17 cellular contexts compared by ENCODE assay signal in the genomic region with DNA sequence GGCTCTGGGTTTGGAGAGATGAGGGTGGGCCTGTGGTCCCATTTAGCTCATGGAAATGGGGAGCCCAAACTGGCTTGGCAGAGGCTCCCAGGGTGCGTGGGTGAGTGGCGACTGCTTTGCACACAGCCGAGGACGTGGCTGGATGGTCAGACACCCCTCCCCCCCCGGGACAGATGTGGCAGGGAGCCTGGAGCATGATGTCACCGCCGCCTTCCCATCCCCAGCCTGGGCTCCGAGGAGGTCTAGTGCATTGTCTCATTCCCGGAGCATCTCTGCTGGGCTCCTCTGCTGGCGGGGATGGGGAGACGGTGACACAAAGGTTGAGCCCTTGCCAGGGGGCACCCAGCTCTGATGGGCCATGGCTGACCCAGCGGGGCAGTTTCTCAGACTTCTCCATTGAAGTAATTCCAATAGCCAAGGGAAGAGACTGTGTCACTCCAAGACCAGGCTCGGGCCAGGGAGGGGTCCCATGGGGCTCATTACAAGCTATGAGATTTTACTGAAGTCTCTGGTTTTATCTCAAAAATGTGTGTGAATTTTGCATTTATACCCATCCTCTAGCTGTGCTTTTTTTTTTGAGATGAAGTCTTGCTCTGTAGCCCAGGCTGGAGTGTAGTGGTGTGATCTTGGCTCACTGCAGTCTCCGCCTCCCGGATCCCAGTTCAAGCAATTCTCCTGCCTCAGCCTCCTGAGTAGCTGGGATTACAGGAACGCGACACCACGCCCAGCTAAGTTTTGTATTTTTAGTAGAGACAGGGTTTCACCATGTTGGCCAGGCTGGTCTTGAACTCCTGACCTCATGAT. TPM values are rescaled to one million over a fixed set of nuclear protein-coding genes. Genes with fewer than 3 reads are reported as not detected.
DNase-seq lines count a peak whose midpoint lies in the region; ATAC-seq, FAIRE-seq and TF ChIP-seq lines count a peak whose summit lies in the region.
"Had no signal": no experiment of that assay in that cellular context is flagged by ENCODE, and none has a peak within 500 bp of the region (broad histone marks: within the 10 kb centered on the region; RNA-seq: fewer than 3 reads in every experiment).

No MANE protein-coding gene starts in this region.

- no peak overlapping the region for H3K4me3 ChIP-seq in BE2C (ENCODE audit: low read depth, low read length)
- H3K4me3 ChIP-seq in astrocyte (ENCODE audit: insufficient read depth, low read depth, low read length) = no peak overlapping the region
- H3K4me3 ChIP-seq in right cardiac atrium (ENCODE audit: low read length) = no peak overlapping the region
- H3K4me3 ChIP-seq: tibial nerve had no signal

- H3K9me3 ChIP-seq in BE2C (no peaks in the 10 kb centered on the region), astrocyte (ENCODE audit: insufficient read depth, low read depth, low read length) (no peaks in the 10 kb centered on the region), right cardiac atrium (ENCODE audit: control insufficient read depth, low read length) (no peaks in the 10 kb centered on the region)
- H3K9me3 ChIP-seq: tibial nerve had no signal

- TF ChIP-seq CTCF in BE2C (IDR thresholded peaks at IDR 0.05; ENCODE audit: low read depth, low read length) (no peak), astrocyte (IDR thresholded peaks at IDR 0.05; ENCODE audit: insufficient read depth, low read depth, low read length) (no peak)

- no peak for FAIRE-seq in astrocyte (lab: Jason Lieb, UNC)

- H3K4me2 ChIP-seq in astrocyte (ENCODE audit: low read length) = peak overlapping the region; percentile 33

- H3K27me3 ChIP-seq in BE2C = no peaks in the 10 kb centered on the region
- H3K27me3 ChIP-seq in astrocyte (ENCODE audit: insufficient read depth, low read length) = no peaks in the 10 kb centered on the region
- no peaks in the 10 kb centered on the region for H3K27me3 ChIP-seq in right cardiac atrium (ENCODE audit: control insufficient read depth, insufficient read depth)
- H3K27me3 ChIP-seq: tibial nerve had no signal

- WGBS in right cardiac atrium = 40% methylated on average over 18 of the region's 18 CpGs

- H3K36me3 ChIP-seq in BE2C (no peaks in the 10 kb centered on the region), astrocyte (ENCODE audit: insufficient read depth, low read length) (no peaks in the 10 kb centered on the region)
- H3K36me3 ChIP-seq: tibial nerve had no signal

- H3K27ac Mint-ChIP-seq in astrocyte (ENCODE audit: unreplicated experiment) = peak overlapping the region; percentile 72
- H3K27ac Mint-ChIP-seq: activated CD4-positive, alpha-beta T cell treated with anti-CD3 and anti-CD28 coated beads, Interleukin-2, amount 10 ng/mL, durations not matched to agents 7 days and 5 days had no signal

- no peak overlapping the region for H2AFZ ChIP-seq in astrocyte (ENCODE audit: low read depth, low read length)

- ATAC-seq in right cardiac atrium = peak; percentile 79 to 81
- ATAC-seq in sciatic nerve = peak; percentile 76

- H3K27me3 Mint-ChIP-seq in astrocyte (ENCODE audit: low read depth, unreplicated experiment) = peaks cover 39% of the 10 kb centered on the region

- no peaks in the 10 kb centered on the region for H3K36me3 Mint-ChIP-seq in astrocyte (ENCODE audit: low read depth, unreplicated experiment)

- intact Hi-C loops in right cardiac atrium (cut with DNase I) = no loop called here
- intact Hi-C loops in sciatic nerve (cut with DNase I) = no loop called here

- H3K79me2 ChIP-seq in astrocyte (ENCODE audit: insufficient read depth, low read length) = no peaks in the 10 kb centered on the region

- no peaks in the 10 kb centered on the region for H4K20me1 ChIP-seq in astrocyte (ENCODE audit: insufficient read depth, low read length)

- H3K4me1 Mint-ChIP-seq in astrocyte (ENCODE audit: low read depth, unreplicated experiment) = peaks cover 24% of the 10 kb centered on the region
- H3K4me1 Mint-ChIP-seq: activated CD4-positive, alpha-beta T cell treated with anti-CD3 and anti-CD28 coated beads, Interleukin-2, amount 10 ng/mL, durations not matched to agents 7 days and 5 days had no signal

- H3K4me1 ChIP-seq in BE2C (peaks cover 10% of the 10 kb centered on the region), astrocyte (ENCODE audit: insufficient read depth, low read length) (peaks cover 2% of the 10 kb centered on the region), right cardiac atrium (ENCODE audit: control insufficient read depth, insufficient read depth, low read length) (no peaks in the 10 kb centered on the region)

- peak overlapping the region; percentile 27 for H3K4me3 Mint-ChIP-seq in astrocyte (ENCODE audit: unreplicated experiment)
- H3K4me3 Mint-ChIP-seq: activated CD4-positive, alpha-beta T cell treated with anti-CD3 and anti-CD28 coated beads, Interleukin-2, amount 10 ng/mL, durations not matched to agents 7 days and 5 days had no signal

- H3K9ac ChIP-seq in astrocyte (ENCODE audit: low read length) = no peak overlapping the region

- no peak overlapping the region for H3K27ac ChIP-seq in astrocyte (ENCODE audit: low read depth, low read length)
- no peak overlapping the region for H3K27ac ChIP-seq in right cardiac atrium (ENCODE audit: low read length)

- DNase-seq in BE2C (peak; percentile 69), astrocyte (ENCODE audit: low read depth) (peak; percentile 51), right cardiac atrium (peak; percentile 81 to 92 (median 90)), sciatic nerve (ENCODE audit: low spot score) (peak; percentile 74), NCI-H1105 (lab: John Stamatoyannopoulos, UW) (no peak), germinal center (ENCODE audit: low spot score) (no peak), superior temporal gyrus (ENCODE audit: extremely low spot score) (no peak), pons (ENCODE audit: low spot score) (no peak)
- DNase-seq: activated CD4-positive, alpha-beta T cell treated with anti-CD3 and anti-CD28 coated beads, Interleukin-2, amount 10 ng/mL, durations not matched to agents 7 days and 5 days; AML-193; DND-41; kidney glomerular epithelial cell; NCI-H187 treated with DMSO at 0.1 percent for 48 hours; NCI-H526 treated with DMSO at 0.1 percent for 48 hours; RPMI8226; T-helper 2 cell had no signal

- H3K9me3 Mint-ChIP-seq in astrocyte (ENCODE audit: unreplicated experiment) = peaks cover 4% of the 10 kb centered on the region
- H3K9me3 Mint-ChIP-seq: activated CD4-positive, alpha-beta T cell treated with anti-CD3 and anti-CD28 coated beads, Interleukin-2, amount 10 ng/mL, durations not matched to agents 7 days and 5 days had no signal

RNA-seq across cellular contexts. Expression of a gene that starts 36.1 kb away (rescaled TPM):
- 4.1 TPM for polyA plus RNA-seq in BE2C (2012; ENCODE audit: insufficient read depth, insufficient read length, low read depth)
- total RNA-seq in astrocyte (1.6 and 3.2 TPM in 2 replicates), right cardiac atrium (1 to 10 TPM; 2.3 to 5.1 (median 3.9) TPM), sciatic nerve (3.3 TPM)
- polyA plus RNA-seq in right cardiac atrium = 6.1 TPM
- total RNA-seq: activated CD4-positive, alpha-beta T cell treated with anti-CD3 and anti-CD28 coated beads, Interleukin-2, amount 10 ng/mL, durations not matched to agents 7 days and 5 days had no signal

Comparison
In these comparisons a context has a peak if more than half of its experiments do, and no peak if none do; other contexts are left out.
1. DNase-seq: peak in BE2C (single experiment), astrocyte (single experiment), right cardiac atrium (3 of 3) and sciatic nerve (single experiment); none in NCI-H1105 (single experiment), germinal center (single experiment), superior temporal gyrus (single experiment) and pons (single experiment).